In the genomic region with DNA sequence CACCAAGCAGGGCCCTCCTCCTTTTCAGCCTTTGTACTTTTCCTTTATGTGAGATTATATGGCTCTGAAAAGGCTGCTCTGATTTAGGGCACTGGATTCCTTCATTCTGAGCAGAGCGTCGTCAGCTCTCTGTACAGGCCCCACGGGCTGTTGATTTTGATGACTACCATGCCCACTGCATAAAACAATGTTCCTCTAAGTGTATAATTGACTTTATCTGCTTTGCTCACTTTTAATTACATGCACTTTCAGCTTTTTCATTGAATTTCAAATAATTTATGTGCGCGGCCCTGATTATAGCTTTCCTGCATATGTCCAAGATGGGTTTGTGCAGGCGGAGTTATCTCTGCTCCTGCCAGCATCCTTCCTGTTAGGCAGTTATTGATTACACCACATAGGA, we compare ENCODE assay signal across 28 cellular contexts.
"Had no signal": no experiment of that assay in that cellular context is flagged by ENCODE, and none has a peak within 500 bp of the region (broad histone marks: within the 10 kb centered on the region; RNA-seq: fewer than 3 reads in every experiment).

No MANE protein-coding gene starts in this region.

- H3K27me3 ChIP-seq: right lobe of liver, uterus had no signal

- H3K4me3 ChIP-seq: dorsolateral prefrontal cortex, lung, mucosa of descending colon, right lobe of liver, suprapubic skin, transverse colon, upper lobe of right lung, uterus had no signal

- DNase-seq: cortex of kidney; dorsolateral prefrontal cortex; effector CD4-positive, alpha-beta T cell; hypothalamus; immature natural killer cell; islet precursor cell; kidney glomerular epithelial cell; left colon; mesenchymal stem cell; mucosa of descending colon; naive B cell; right lobe of liver; small intestine; stimulated activated CD4-positive, alpha-beta T cell treated with anti-CD3 and anti-CD28 coated beads, Interleukin-15, amount 100 ng/mL, for 24 hours; stimulated activated CD4-positive, alpha-beta T cell treated with anti-CD3 and anti-CD28 coated beads, Interleukin-2, amount 100 ng/mL, for 48 hours; stimulated activated CD8-positive, alpha-beta memory T cell treated with anti-CD3 and anti-CD28 coated beads, Interleukin-4, amount 100 ng/mL, for 48 hours; stimulated activated naive CD4-positive, alpha-beta T cell; stimulated activated naive CD8-positive, alpha-beta T cell treated with anti-CD3 and anti-CD28 coated beads, Interleukin-15, amount 100 ng/mL, for 72 hours; transverse colon; upper lobe of right lung; uterus had no signal

- H2AFZ ChIP-seq: parathyroid adenoma had no signal

- H3K4me3 Mint-ChIP-seq: immature natural killer cell; mesothelial cell of epicardium; natural killer cell treated with Interleukin-12 subunit alpha and Interleukin-12 subunit beta and Interleukin-15 and Interleukin-18, amount 100 ng/mL, for 72 hours; stimulated activated naive CD8-positive, alpha-beta T cell treated with anti-CD3 and anti-CD28 coated beads, Interleukin-15, amount 100 ng/mL, for 72 hours had no signal

- H3K4me1 ChIP-seq: upper lobe of right lung had no signal

- H3K9me3 ChIP-seq: mucosa of descending colon, neutrophil, right lobe of liver, suprapubic skin, transverse colon, upper lobe of right lung, uterus had no signal

- ATAC-seq: left colon; mucosa of descending colon; natural killer cell treated with Interleukin-12 subunit alpha and Interleukin-12 subunit beta and Interleukin-15 and Interleukin-18, amount 100 ng/mL, for 72 hours; right lobe of liver; stimulated activated naive CD8-positive, alpha-beta T cell treated with anti-CD3 and anti-CD28 coated beads, Interleukin-15, amount 100 ng/mL, for 72 hours; upper lobe of right lung had no signal

- H3K36me3 ChIP-seq: neutrophil, right lobe of liver, suprapubic skin, transverse colon, upper lobe of right lung, uterus had no signal

- H3K27ac Mint-ChIP-seq: immature natural killer cell; mesothelial cell of epicardium; naive B cell; natural killer cell treated with Interleukin-12 subunit alpha and Interleukin-12 subunit beta and Interleukin-15 and Interleukin-18, amount 100 ng/mL, for 72 hours; progenitor cell of endocrine pancreas; stimulated activated naive CD8-positive, alpha-beta T cell treated with anti-CD3 and anti-CD28 coated beads, Interleukin-15, amount 100 ng/mL, for 72 hours had no signal

- H3K9me3 Mint-ChIP-seq: mesothelial cell of epicardium; naive B cell; natural killer cell treated with Interleukin-12 subunit alpha and Interleukin-12 subunit beta and Interleukin-15 and Interleukin-18, amount 100 ng/mL, for 72 hours; stimulated activated naive CD8-positive, alpha-beta T cell treated with anti-CD3 and anti-CD28 coated beads, Interleukin-15, amount 100 ng/mL, for 72 hours had no signal

- H3K36me3 Mint-ChIP-seq: immature natural killer cell; mesothelial cell of epicardium; naive B cell; natural killer cell treated with Interleukin-12 subunit alpha and Interleukin-12 subunit beta and Interleukin-15 and Interleukin-18, amount 100 ng/mL, for 72 hours had no signal

- H3K9ac ChIP-seq: parathyroid adenoma had no signal

- H3K27ac ChIP-seq: dorsolateral prefrontal cortex, neutrophil, parathyroid adenoma, right lobe of liver, suprapubic skin, transverse colon, upper lobe of right lung had no signal
